ENCODE assay signal across 21 cellular contexts in genomic region chr12:4584896-4585295, GRCh38. TPM values are rescaled to one million over a fixed set of nuclear protein-coding genes. Genes with fewer than 3 reads are reported as not detected.
DNase-seq lines count a peak whose midpoint lies in the region; ATAC-seq, FAIRE-seq and TF ChIP-seq lines count a peak whose summit lies in the region.
"Had no signal": no experiment of that assay in that cellular context is flagged by ENCODE, and none has a peak within 500 bp of the region (broad histone marks: within the 10 kb centered on the region; RNA-seq: fewer than 3 reads in every experiment).

No MANE protein-coding gene starts in this region.

- H3F3A ChIP-seq in neural progenitor cell (ENCODE audit: low read depth), result peaks cover 24% of the 10 kb centered on the region

- no peak for TF ChIP-seq CTCF in right atrium auricular region (IDR thresholded peaks at IDR 0.05)
- TF ChIP-seq CTCF in endodermal cell (conservative IDR thresholded peaks at IDR 0.05), result no peak
- no peak for TF ChIP-seq CTCF in neural progenitor cell (IDR thresholded peaks at IDR 0.05)
- TF ChIP-seq CTCF in D721Med (IDR thresholded peaks at IDR 0.05; ENCODE audit: insufficient read depth, missing control alignments), result no peak

- H3K36me3 Mint-ChIP-seq in endodermal cell (ENCODE audit: low read depth) (no peaks in the 10 kb centered on the region), neural progenitor cell (no peaks in the 10 kb centered on the region)
- H3K36me3 Mint-ChIP-seq: CD4-positive, CD25-positive, alpha-beta regulatory T cell had no signal

- no peaks in the 10 kb centered on the region for H3K9me3 ChIP-seq in right atrium auricular region
- no peaks in the 10 kb centered on the region for H3K9me3 ChIP-seq in right cardiac atrium (ENCODE audit: control insufficient read depth, low read length)
- no peaks in the 10 kb centered on the region for H3K9me3 ChIP-seq in endodermal cell (ENCODE audit: control insufficient read depth, low read length)
- H3K9me3 ChIP-seq in neural progenitor cell (ENCODE audit: low read depth), result no peaks in the 10 kb centered on the region
- H3K9me3 ChIP-seq: BE2C had no signal

- H3K27ac ChIP-seq in right atrium auricular region (no peak overlapping the region), right cardiac atrium (ENCODE audit: low read length) (no peak overlapping the region), endodermal cell (ENCODE audit: low read depth, low read length) (no peak overlapping the region), neural progenitor cell (no peak overlapping the region)
- H3K27ac ChIP-seq: HL-60 had no signal

- ATAC-seq in right cardiac atrium, result no peak
- ATAC-seq: GM23338, HCT116 had no signal

- H3K27me3 Mint-ChIP-seq in endodermal cell (ENCODE audit: insufficient read depth) (no peaks in the 10 kb centered on the region), neural progenitor cell (ENCODE audit: insufficient read depth, low read depth) (no peaks in the 10 kb centered on the region)
- H3K27me3 Mint-ChIP-seq: CD4-positive, CD25-positive, alpha-beta regulatory T cell had no signal

- H3K27ac Mint-ChIP-seq in endodermal cell (no peak overlapping the region), neural progenitor cell (peak overlapping the region; percentile 52)
- H3K27ac Mint-ChIP-seq: CD4-positive, CD25-positive, alpha-beta regulatory T cell; CD8-positive, alpha-beta memory T cell; GM23338; HFFc6 had no signal

- no peaks in the 10 kb centered on the region for H3K27me3 ChIP-seq in right atrium auricular region
- no peaks in the 10 kb centered on the region for H3K27me3 ChIP-seq in right cardiac atrium (ENCODE audit: control insufficient read depth, insufficient read depth)
- H3K27me3 ChIP-seq in endodermal cell (ENCODE audit: control insufficient read depth, insufficient read depth, low read length, poor library complexity, severe bottlenecking), result no peaks in the 10 kb centered on the region
- H3K27me3 ChIP-seq in neural progenitor cell, result no peaks in the 10 kb centered on the region

- H3K9me3 Mint-ChIP-seq in endodermal cell, result peaks cover 4% of the 10 kb centered on the region
- no peaks in the 10 kb centered on the region for H3K9me3 Mint-ChIP-seq in neural progenitor cell
- H3K9me3 Mint-ChIP-seq: CD4-positive, CD25-positive, alpha-beta regulatory T cell; CD8-positive, alpha-beta memory T cell; GM23338; HFFc6 had no signal

- H3K4me3 ChIP-seq in right atrium auricular region, result no peak overlapping the region
- no peak overlapping the region for H3K4me3 ChIP-seq in right cardiac atrium (ENCODE audit: low read length)
- H3K4me3 ChIP-seq in endodermal cell (ENCODE audit: low read length), result no peak overlapping the region
- H3K4me3 ChIP-seq in neural progenitor cell, result no peak overlapping the region
- H3K4me3 ChIP-seq: GM23338 had no signal

- H3K9ac ChIP-seq in endodermal cell (ENCODE audit: extremely low read depth, low read length, poor library complexity, severe bottlenecking), result no peak overlapping the region
- H3K9ac ChIP-seq in neural progenitor cell, result no peak overlapping the region

- H3K36me3 ChIP-seq in right atrium auricular region (no peaks in the 10 kb centered on the region), endodermal cell (ENCODE audit: control insufficient read depth, insufficient read depth, low read length) (no peaks in the 10 kb centered on the region), neural progenitor cell (no peaks in the 10 kb centered on the region)
- H3K36me3 ChIP-seq: BE2C had no signal

- no peak overlapping the region for H2AFZ ChIP-seq in neural progenitor cell (replicated peaks)

- H4K20me1 ChIP-seq in neural progenitor cell (ENCODE audit: low read depth), result peaks cover 4% of the 10 kb centered on the region

- H3K4me1 Mint-ChIP-seq in endodermal cell (peaks cover 4% of the 10 kb centered on the region), neural progenitor cell (peaks cover 19% of the 10 kb centered on the region)
- H3K4me1 Mint-ChIP-seq: CD4-positive, CD25-positive, alpha-beta regulatory T cell; CD8-positive, alpha-beta memory T cell had no signal

- intact Hi-C loops in right cardiac atrium (cut with DNase I), result no loop called here

- H3K4me2 ChIP-seq in neural progenitor cell, result no peak overlapping the region
- H3K4me2 ChIP-seq: GM23338 had no signal

- H3K4me3 Mint-ChIP-seq in endodermal cell (no peak overlapping the region), neural progenitor cell (no peak overlapping the region)
- H3K4me3 Mint-ChIP-seq: CD8-positive, alpha-beta memory T cell; GM23338; HFFc6 had no signal

- H3K4me1 ChIP-seq in right atrium auricular region (no peaks in the 10 kb centered on the region), right cardiac atrium (ENCODE audit: control insufficient read depth, insufficient read depth, low read length) (no peaks in the 10 kb centered on the region), endodermal cell (ENCODE audit: control insufficient read depth, insufficient read depth, low read length) (no peaks in the 10 kb centered on the region), neural progenitor cell (peaks cover 26% of the 10 kb centered on the region)
- H3K4me1 ChIP-seq: BE2C had no signal

- H3K79me2 ChIP-seq in neural progenitor cell (ENCODE audit: low read depth), result no peaks in the 10 kb centered on the region

- peak; percentile 32 for DNase-seq in right atrium auricular region (ENCODE audit: low spot score)
- DNase-seq in right cardiac atrium, result no peak
- DNase-seq in endodermal cell, result peak; percentile 66
- no peak for DNase-seq in neural progenitor cell (ENCODE audit: low spot score)
- no peak for DNase-seq in HuH-7.5 (ENCODE audit: low spot score)
- DNase-seq in D721Med (ENCODE audit: insufficient read length, low spot score), result no peak
- DNase-seq: ACHN; BE2C; C1 segment of cervical spinal cord; CD4-positive, CD25-positive, alpha-beta regulatory T cell; CD8-positive, alpha-beta memory T cell; COR-L47; HFFc6; IMR-90 had no signal

- no peak for FAIRE-seq in D721Med (lab: Jason Lieb, UNC)
- FAIRE-seq: A204.1, G401.6, GM12892, H54 had no signal

- 55% methylated on average over 7 of the region's 7 CpGs for WGBS in right cardiac atrium
- whole genome bisulfite sequencing in endodermal cell (ENCODE audit: insufficient coverage in 1 of 2, insufficient read length in 1 of 2), 2 experiments, result 87 to 94% methylated on average over 6 to 7 of the region's 7 CpGs

RNA-seq across cellular contexts. Expression of gene DYRK4, which starts 22.9 kb away (rescaled TPM):
- total RNA-seq in right atrium auricular region (10 to 100 TPM; 31.7 to 41.1 TPM), right cardiac atrium (10 to 100 TPM; 31.1 to 40.0 (median 32.3) TPM), endodermal cell (10 to 100 TPM; 10.9 to 16.6 TPM), neural progenitor cell (ENCODE audit: low replicate concordance) (15.2 and 20.5 TPM in 2 replicates)
- polyA plus RNA-seq in right cardiac atrium, result 50.4 TPM
- 35.1 TPM for polyA plus RNA-seq in endodermal cell (2013, experiment 1 of 2)
- polyA plus RNA-seq in endodermal cell (2013, experiment 2 of 2), result 35.8 TPM

RNA-seq across cellular contexts. Expression of gene RAD51AP1, which starts 46.2 kb away (rescaled TPM):
- total RNA-seq in right atrium auricular region (1 to 10 TPM in 1 of 2 donors, under 1 TPM in 1; 0.86 to 1.3 TPM), right cardiac atrium (1 to 10 TPM in 3 of 4 donors, under 1 TPM in 1; 0.28 to 1.9 (median 1.5) TPM), endodermal cell (10 to 100 TPM; 58.3 to 77.8 TPM), neural progenitor cell (ENCODE audit: low replicate concordance) (130 and 189 TPM in 2 replicates)
- polyA plus RNA-seq in right cardiac atrium, result 0.52 TPM
- 50.5 TPM for polyA plus RNA-seq in endodermal cell (2013, experiment 1 of 2)
- 48.6 TPM for polyA plus RNA-seq in endodermal cell (2013, experiment 2 of 2)

Comparison
In these comparisons a context has a peak if more than half of its experiments do, and no peak if none do; other contexts are left out.
1. DNase-seq: peak in right atrium auricular region (single experiment) and endodermal cell (single experiment); none in right cardiac atrium (0 of 3), neural progenitor cell (single experiment), HuH-7.5 (single experiment) and D721Med (single experiment).
2. RNA of gene RAD51AP1, which starts 46.2 kb away (total RNA-seq): 130 to 189 TPM in neural progenitor cell and 58.3 to 77.8 TPM in endodermal cell; 0.28 to 1.9 TPM in right cardiac atrium and 0.86 to 1.3 TPM in right atrium auricular region; every median in the first group is over 10 times any median in the second.